In the genomic region with DNA sequence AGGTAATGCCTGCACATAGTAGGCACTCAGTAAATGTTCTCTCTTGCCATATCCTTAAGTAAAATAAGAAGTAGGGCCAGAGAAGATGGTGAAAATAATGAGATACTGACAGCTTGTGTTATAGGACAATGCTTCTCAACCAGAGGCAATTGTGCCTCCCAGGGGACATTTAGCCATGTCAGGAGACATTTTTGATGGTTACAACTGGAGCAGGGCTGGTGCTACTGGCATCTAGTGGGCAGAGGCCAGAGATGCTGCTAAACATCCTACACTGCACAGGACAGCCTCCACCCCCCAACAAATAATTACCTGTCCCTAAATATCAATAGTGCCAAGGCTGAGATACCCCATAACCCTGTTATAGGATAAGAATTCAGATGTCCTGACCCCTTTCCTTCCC, we compare ENCODE assay signal across 8 cellular contexts. TPM values are rescaled to one million over a fixed set of nuclear protein-coding genes. Genes with fewer than 3 reads are reported as not detected.
DNase-seq lines count a peak whose midpoint lies in the region; ATAC-seq and TF ChIP-seq lines count a peak whose summit lies in the region.

No MANE protein-coding gene starts in this region.

- peaks cover 4% of the 10 kb centered on the region for H3K79me2 ChIP-seq in trophoblast cell (ENCODE audit: control insufficient read depth, insufficient read depth, low read length, poor library complexity)

- H3K4me1 ChIP-seq in upper lobe of right lung: peaks cover 16% of the 10 kb centered on the region
- peaks cover 12 to 21% of the 10 kb centered on the region in 2 experiments for H3K4me1 ChIP-seq in trophoblast cell (ENCODE audit: control insufficient read depth in 1 of 2, insufficient read depth in 2 of 2, low read length in 2 of 2)

- no peaks in the 10 kb centered on the region for H3K36me3 ChIP-seq in upper lobe of right lung
- H3K36me3 ChIP-seq in trophoblast cell (ENCODE audit: control insufficient read depth in 1 of 2, insufficient read depth in 2 of 2, low read length in 2 of 2): no peaks in the 10 kb centered on the region

- H4K91ac ChIP-seq in trophoblast cell (ENCODE audit: low read depth, low read length): no peak overlapping the region

- peaks cover 6% of the 10 kb centered on the region for H3K79me1 ChIP-seq in trophoblast cell (ENCODE audit: low read length)

- H3K9me3 ChIP-seq in upper lobe of right lung (no peaks in the 10 kb centered on the region), trophoblast cell (ENCODE audit: insufficient read depth, low read depth, low read length) (no peaks in the 10 kb centered on the region)

- H2BK120ac ChIP-seq in trophoblast cell (ENCODE audit: insufficient read depth, low read length, poor library complexity): no peak overlapping the region

- peak; percentile 8 for TF ChIP-seq CTCF in upper lobe of right lung (IDR thresholded peaks at IDR 0.05)

- no peak overlapping the region for H2AK5ac ChIP-seq in trophoblast cell (ENCODE audit: low read length)

- no peak overlapping the region for H3K9ac ChIP-seq in trophoblast cell (ENCODE audit: low read length)

- no peak overlapping the region for H2BK5ac ChIP-seq in trophoblast cell (ENCODE audit: low read depth, low read length, poor library complexity)

- H3K4me3 ChIP-seq in upper lobe of right lung (no peak overlapping the region), trophoblast cell (ENCODE audit: low read depth, low read length) (no peak overlapping the region)

- peak; percentile 24 for DNase-seq in stimulated activated CD4-positive, alpha-beta T cell treated with anti-CD3 and anti-CD28 coated beads, Interleukin-4, amount 100 ng/mL, for 1 hour
- DNase-seq in stimulated activated CD4-positive, alpha-beta T cell treated with anti-CD3 and anti-CD28 coated beads, Interleukin-1b, Interleukin-23, amount 100 ng/mL, for 48 hours: no peak
- DNase-seq in RKO (ENCODE audit: low spot score) (peak; percentile 48), upper lobe of right lung (no peak), trophoblast cell (no peak), NCI-H1694 (lab: John Stamatoyannopoulos, UW) (no peak)

- no peak overlapping the region for H4K12ac ChIP-seq in trophoblast cell (ENCODE audit: low read depth, low read length)

- H3K4me2 ChIP-seq in trophoblast cell (ENCODE audit: low read length): no peak overlapping the region

- H3K23ac ChIP-seq in trophoblast cell (ENCODE audit: low read length): no peak overlapping the region

- no peak overlapping the region for H4K8ac ChIP-seq in trophoblast cell (ENCODE audit: low read depth, low read length)

- no peak overlapping the region for H3K18ac ChIP-seq in trophoblast cell (ENCODE audit: low read length)

- H3K14ac ChIP-seq in trophoblast cell (ENCODE audit: low read length): no peak overlapping the region

- H3K27me3 ChIP-seq in upper lobe of right lung (no peaks in the 10 kb centered on the region), trophoblast cell (ENCODE audit: insufficient read depth, low read length) (no peaks in the 10 kb centered on the region)

- H2AFZ ChIP-seq in trophoblast cell (ENCODE audit: insufficient read depth, low read length, poor library complexity): no peak overlapping the region

- ATAC-seq in esophagus mucosa (peak; percentile 49), upper lobe of right lung (no peak), GM18517 (IDR thresholded peaks at IDR 0.05; ENCODE audit: unreplicated experiment) (no peak)

- H3K4ac ChIP-seq in trophoblast cell (ENCODE audit: low read depth, low read length): no peak overlapping the region

- intact Hi-C loops in upper lobe of right lung (cut with DNase I): no loop called here

- H3K27ac ChIP-seq in upper lobe of right lung (no peak overlapping the region), trophoblast cell (ENCODE audit: low read depth, low read length) (no peak overlapping the region)

- no peak overlapping the region for H2BK12ac ChIP-seq in trophoblast cell (ENCODE audit: low read length)

RNA-seq across cellular contexts. Expression of a gene that starts 1.7 kb away (rescaled TPM):
- total RNA-seq in esophagus mucosa (6.3 TPM), upper lobe of right lung (19.1 TPM)
- polyA plus RNA-seq in trophoblast cell (2013): 5.0 and 5.4 TPM in 2 replicates

RNA-seq across cellular contexts. Expression of a gene that starts 3.4 kb away (rescaled TPM):
- total RNA-seq in esophagus mucosa (not detected), upper lobe of right lung (not detected)
- polyA plus RNA-seq in trophoblast cell (2013): not detected in 2 replicates

RNA-seq across cellular contexts. Expression of a gene that starts 24.1 kb away (rescaled TPM):
- 14.7 TPM for total RNA-seq in esophagus mucosa
- 10.1 TPM for total RNA-seq in upper lobe of right lung
- 5.6 and 5.9 TPM in 2 replicates for polyA plus RNA-seq in trophoblast cell (2013)

RNA-seq across cellular contexts. Expression of a gene that starts 29.6 kb away (rescaled TPM):
- total RNA-seq in esophagus mucosa (not detected), upper lobe of right lung (0.14 TPM)
- 0.05 and 0.11 TPM in 2 replicates for polyA plus RNA-seq in trophoblast cell (2013)

RNA-seq across cellular contexts. Expression of a gene that starts 54.5 kb away (rescaled TPM):
- total RNA-seq in esophagus mucosa (46.3 TPM), upper lobe of right lung (27.9 TPM)
- 6.5 and 7.2 TPM in 2 replicates for polyA plus RNA-seq in trophoblast cell (2013)

Comparison
In these comparisons a context has a peak if more than half of its experiments do, and no peak if none do; other contexts are left out.
1. DNase-seq: peak in stimulated activated CD4-positive, alpha-beta T cell treated with anti-CD3 and anti-CD28 coated beads, Interleukin-4, amount 100 ng/mL, for 1 hour (single experiment) and RKO (single experiment); none in stimulated activated CD4-positive, alpha-beta T cell treated with anti-CD3 and anti-CD28 coated beads, Interleukin-1b, Interleukin-23, amount 100 ng/mL, for 48 hours (single experiment), upper lobe of right lung (single experiment), trophoblast cell (0 of 2) and NCI-H1694 (single experiment).